11 cellular contexts compared by ENCODE assay signal in genomic region chr22:28299329-28299728, GRCh38.
"Had no signal": no experiment of that assay in that cellular context is flagged by ENCODE, and none has a peak within 500 bp of the region (broad histone marks: within the 10 kb centered on the region; RNA-seq: fewer than 3 reads in every experiment).

No MANE protein-coding gene starts in this region.

- H3K27me3 Mint-ChIP-seq: activated naive CD8-positive, alpha-beta T cell treated with anti-CD3 and anti-CD28 coated beads, Interleukin-2, amount 10 ng/mL, durations not matched to agents 7 days and 5 days; stimulated activated naive CD8-positive, alpha-beta T cell treated with anti-CD3 and anti-CD28 coated beads, Interleukin-15, Interleukin-2, amounts not matched to agents 100 ng/mL and 50 ng/mL, for 24 hours had no signal

- H3K27ac ChIP-seq: cardiac muscle cell, colonic mucosa, foreskin keratinocyte had no signal

- H3K36me3 Mint-ChIP-seq: activated naive CD8-positive, alpha-beta T cell treated with anti-CD3 and anti-CD28 coated beads, Interleukin-2, amount 10 ng/mL, durations not matched to agents 7 days and 5 days had no signal

- H3K36me3 ChIP-seq: cardiac muscle cell, colonic mucosa had no signal

- H3K9me3 Mint-ChIP-seq: activated naive CD8-positive, alpha-beta T cell treated with anti-CD3 and anti-CD28 coated beads, Interleukin-2, amount 10 ng/mL, durations not matched to agents 7 days and 5 days; activated T-cell treated with anti-CD3 and anti-CD28 coated beads, Interleukin-2, amount 50 U/mL, for 4 hours; neural crest cell; stimulated activated naive CD8-positive, alpha-beta T cell treated with anti-CD3 and anti-CD28 coated beads, Interleukin-15, Interleukin-2, amounts not matched to agents 100 ng/mL and 50 ng/mL, for 24 hours; T-helper 2 cell treated with Interferon-gamma antibody and Interleukin-4, amounts not matched to agents 5 μg/mL and 100 μg/mL, for 36 hours had no signal

- H3K4me3 Mint-ChIP-seq: activated T-cell treated with anti-CD3 and anti-CD28 coated beads, Interleukin-2, amount 50 U/mL, for 4 hours; neural crest cell; stimulated activated naive CD8-positive, alpha-beta T cell treated with anti-CD3 and anti-CD28 coated beads, Interleukin-15, Interleukin-2, amounts not matched to agents 100 ng/mL and 50 ng/mL, for 24 hours; T-helper 2 cell treated with Interferon-gamma antibody and Interleukin-4, amounts not matched to agents 5 μg/mL and 100 μg/mL, for 36 hours had no signal

- H3K4me1 ChIP-seq: colonic mucosa, foreskin keratinocyte had no signal

- H3K27ac Mint-ChIP-seq: activated naive CD8-positive, alpha-beta T cell treated with anti-CD3 and anti-CD28 coated beads, Interleukin-2, amount 10 ng/mL, durations not matched to agents 7 days and 5 days; stimulated activated naive CD8-positive, alpha-beta T cell treated with anti-CD3 and anti-CD28 coated beads, Interleukin-15, Interleukin-2, amounts not matched to agents 100 ng/mL and 50 ng/mL, for 24 hours; T-helper 2 cell treated with Interferon-gamma antibody and Interleukin-4, amounts not matched to agents 5 μg/mL and 100 μg/mL, for 36 hours had no signal

- DNase-seq: activated CD4-positive, alpha-beta T cell treated with anti-CD3 and anti-CD28 coated beads, Interleukin-2, amount 50 U/mL, for 48 hours; activated gamma-delta T cell; activated naive CD8-positive, alpha-beta T cell treated with anti-CD3 and anti-CD28 coated beads, Interleukin-2, amount 10 ng/mL, durations not matched to agents 7 days and 5 days; activated T-cell treated with anti-CD3 and anti-CD28 coated beads, Interleukin-2, amount 50 U/mL, for 4 hours; colonic mucosa; foreskin keratinocyte; stimulated activated CD4-positive, alpha-beta T cell treated with anti-CD3 and anti-CD28 coated beads, Interleukin-4, amount 100 ng/mL, for 1 hour had no signal

- H3K9me3 ChIP-seq: colonic mucosa had no signal

- H3K4me3 ChIP-seq: cardiac muscle cell, colonic mucosa had no signal

- H3K27me3 ChIP-seq: cardiac muscle cell, colonic mucosa, foreskin keratinocyte had no signal
